In the genomic region with DNA sequence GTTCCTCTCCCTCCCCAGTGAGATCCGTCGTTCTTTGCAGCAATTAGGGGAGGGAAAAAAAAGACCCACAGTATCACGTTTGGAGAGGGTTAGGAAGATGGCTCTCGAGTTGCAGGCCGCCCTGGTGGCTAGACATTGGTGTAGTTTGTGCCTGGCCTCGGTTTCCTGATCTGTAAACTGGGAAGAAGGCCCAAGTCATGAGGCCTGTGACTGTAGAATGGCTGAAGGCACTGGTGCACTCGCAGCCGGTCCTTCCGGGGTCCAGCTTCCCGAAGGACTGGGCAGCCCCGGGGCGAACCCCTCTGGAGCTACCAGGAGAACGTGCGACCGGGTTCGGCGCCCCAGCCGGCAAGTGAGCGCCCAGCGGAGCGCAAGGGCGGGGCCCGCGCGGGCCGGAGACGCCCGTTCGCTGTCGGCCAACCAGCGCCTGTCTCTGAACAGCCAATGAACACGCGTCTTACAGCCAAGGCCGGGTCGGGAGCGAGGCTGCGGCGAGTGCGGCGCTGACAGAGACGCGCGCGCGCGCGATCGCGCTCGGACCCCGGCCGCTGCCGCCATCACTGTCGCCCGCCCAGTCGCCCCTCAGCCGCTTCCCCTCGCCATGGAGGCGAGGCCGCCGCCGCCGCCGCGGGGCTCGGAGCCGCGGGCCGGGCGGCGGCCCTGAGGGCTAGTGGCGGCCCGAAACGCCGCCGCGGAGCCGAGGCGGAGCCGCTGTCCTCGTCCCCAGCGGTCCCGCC, we compare ENCODE assay signal across 1 cellular context.
TF ChIP-seq lines count a peak whose summit lies in the region.

Gene PTPRA (plus strand): TSS at position 472 of the 737 bp plus-strand sequence. CDS start 90,797 bp downstream, outside the sequence.

TF ChIP-seq in K562, 482 proteins besides CTCF, POLR2A, EP300 and RAD21 (continued from another document and continues in another):
- 0 out of 2 replicates have a peak, but pooled peaks have one; percentile 41 for TF ChIP-seq RERE (CRISPR knock-in tag; IDR thresholded peaks at IDR 0.05; ENCODE audit: borderline replicate concordance)
- TF ChIP-seq, protein P1, sequence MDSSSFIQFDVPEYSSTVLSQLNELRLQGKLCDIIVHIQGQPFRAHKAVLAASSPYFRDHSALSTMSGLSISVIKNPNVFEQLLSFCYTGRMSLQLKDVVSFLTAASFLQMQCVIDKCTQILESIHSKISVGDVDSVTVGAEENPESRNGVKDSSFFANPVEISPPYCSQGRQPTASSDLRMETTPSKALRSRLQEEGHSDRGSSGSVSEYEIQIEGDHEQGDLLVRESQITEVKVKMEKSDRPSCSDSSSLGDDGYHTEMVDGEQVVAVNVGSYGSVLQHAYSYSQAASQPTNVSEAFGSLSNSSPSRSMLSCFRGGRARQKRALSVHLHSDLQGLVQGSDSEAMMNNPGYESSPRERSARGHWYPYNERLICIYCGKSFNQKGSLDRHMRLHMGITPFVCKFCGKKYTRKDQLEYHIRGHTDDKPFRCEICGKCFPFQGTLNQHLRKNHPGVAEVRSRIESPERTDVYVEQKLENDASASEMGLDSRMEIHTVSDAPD (CRISPR knock-in tag; IDR thresholded peaks at IDR 0.05) = no peak
- TF ChIP-seq KDM4B (IDR thresholded peaks at IDR 0.05; ENCODE audit: borderline replicate concordance in 2 of 2, low read depth in 1 of 2) = no peak
- TF ChIP-seq RB1 (IDR thresholded peaks at IDR 0.05; ENCODE audit: low read depth) = peak; percentile 76
- TF ChIP-seq, protein P2, sequence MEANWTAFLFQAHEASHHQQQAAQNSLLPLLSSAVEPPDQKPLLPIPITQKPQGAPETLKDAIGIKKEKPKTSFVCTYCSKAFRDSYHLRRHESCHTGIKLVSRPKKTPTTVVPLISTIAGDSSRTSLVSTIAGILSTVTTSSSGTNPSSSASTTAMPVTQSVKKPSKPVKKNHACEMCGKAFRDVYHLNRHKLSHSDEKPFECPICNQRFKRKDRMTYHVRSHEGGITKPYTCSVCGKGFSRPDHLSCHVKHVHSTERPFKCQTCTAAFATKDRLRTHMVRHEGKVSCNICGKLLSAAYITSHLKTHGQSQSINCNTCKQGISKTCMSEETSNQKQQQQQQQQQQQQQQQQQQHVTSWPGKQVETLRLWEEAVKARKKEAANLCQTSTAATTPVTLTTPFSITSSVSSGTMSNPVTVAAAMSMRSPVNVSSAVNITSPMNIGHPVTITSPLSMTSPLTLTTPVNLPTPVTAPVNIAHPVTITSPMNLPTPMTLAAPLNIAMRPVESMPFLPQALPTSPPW (CRISPR knock-in tag; IDR thresholded peaks at IDR 0.05) = peak; percentile 57; the same call in 1 of the 2 replicates
- TF ChIP-seq FOXK2 (conservative IDR thresholded peaks at IDR 0.05 in 1 of 2, IDR thresholded peaks at IDR 0.05 in 1 of 2; ENCODE audit: low read depth in 2 of 2) = 0 out of 4 replicates have a peak, but pooled peaks of 1 of the 2 experiments have one; percentile 6
- peak; percentile 69; the same call in 1 of the 2 replicates for TF ChIP-seq KLF1 (tag; IDR thresholded peaks at IDR 0.05)
- TF ChIP-seq, protein P3, sequence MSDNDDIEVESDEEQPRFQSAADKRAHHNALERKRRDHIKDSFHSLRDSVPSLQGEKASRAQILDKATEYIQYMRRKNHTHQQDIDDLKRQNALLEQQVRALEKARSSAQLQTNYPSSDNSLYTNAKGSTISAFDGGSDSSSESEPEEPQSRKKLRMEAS (CRISPR knock-in tag; IDR thresholded peaks at IDR 0.05) = peak; percentile 65; the same call in 1 of the 2 replicates
- TF ChIP-seq ATF4 (CRISPR knock-in tag; IDR thresholded peaks at IDR 0.05) = no peak
- no peak for TF ChIP-seq SFPQ (IDR thresholded peaks at IDR 0.05; ENCODE audit: low read depth, low read length)
- TF ChIP-seq COPS2 (conservative IDR thresholded peaks at IDR 0.05) = no peak
- peak; percentile 22 for TF ChIP-seq PHF20 (IDR thresholded peaks at IDR 0.05; ENCODE audit: partially characterized antibody)
- TF ChIP-seq ZFP36 (IDR thresholded peaks at IDR 0.05; ENCODE audit: low read depth, low read length, partially characterized antibody) = no peak
- TF ChIP-seq ZNF282 (CRISPR knock-in tag; IDR thresholded peaks at IDR 0.05) = peak; percentile 83
- TF ChIP-seq CHD1 (IDR thresholded peaks at IDR 0.05; ENCODE audit: low read length) = peak; percentile 52
- peak; percentile 55 to 75; a peak in 3 of 4 replicates for TF ChIP-seq NONO (IDR thresholded peaks at IDR 0.05; ENCODE audit: low read depth in 2 of 2, low read length in 1 of 2)
- TF ChIP-seq THRAP3 (IDR thresholded peaks at IDR 0.05; ENCODE audit: borderline replicate concordance) = no peak
- TF ChIP-seq, protein P4, sequence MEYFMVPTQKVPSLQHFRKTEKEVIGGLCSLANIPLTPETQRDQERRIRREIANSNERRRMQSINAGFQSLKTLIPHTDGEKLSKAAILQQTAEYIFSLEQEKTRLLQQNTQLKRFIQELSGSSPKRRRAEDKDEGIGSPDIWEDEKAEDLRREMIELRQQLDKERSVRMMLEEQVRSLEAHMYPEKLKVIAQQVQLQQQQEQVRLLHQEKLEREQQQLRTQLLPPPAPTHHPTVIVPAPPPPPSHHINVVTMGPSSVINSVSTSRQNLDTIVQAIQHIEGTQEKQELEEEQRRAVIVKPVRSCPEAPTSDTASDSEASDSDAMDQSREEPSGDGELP (CRISPR knock-in tag; IDR thresholded peaks at IDR 0.05; ENCODE audit: borderline replicate concordance) = 0 out of 2 replicates have a peak, but pooled peaks have one; percentile 64
- no peak for TF ChIP-seq TAF7 (tag; IDR thresholded peaks at IDR 0.05)
- TF ChIP-seq ZNF133 (CRISPR knock-in tag; IDR thresholded peaks at IDR 0.05) = no peak
- peak in 1 of 2 experiments; percentile 82; a peak in 2 of 4 replicates for TF ChIP-seq KDM1A (IDR thresholded peaks at IDR 0.05)
- 0 out of 2 replicates have a peak, but pooled peaks have one; percentile 16 for TF ChIP-seq NFIC (IDR thresholded peaks at IDR 0.05)
- peak; percentile 90; the same call in 1 of the 2 replicates for TF ChIP-seq GTF2E2 (tag; IDR thresholded peaks at IDR 0.05)
- no peak for TF ChIP-seq TRIM28 (IDR thresholded peaks at IDR 0.05)
- TF ChIP-seq E2F6 (IDR thresholded peaks at IDR 0.05; ENCODE audit: borderline replicate concordance in 1 of 2, extremely low read depth in 1 of 2, insufficient read depth in 1 of 2, insufficient read length in 1 of 2, low read depth in 1 of 2, low read length in 1 of 2, poor library complexity in 1 of 2, severe bottlenecking in 1 of 2) = peak in 1 of 2 experiments; percentile 69
- no peak for TF ChIP-seq GTF2A2 (tag; IDR thresholded peaks at IDR 0.05)
- TF ChIP-seq, protein P5, sequence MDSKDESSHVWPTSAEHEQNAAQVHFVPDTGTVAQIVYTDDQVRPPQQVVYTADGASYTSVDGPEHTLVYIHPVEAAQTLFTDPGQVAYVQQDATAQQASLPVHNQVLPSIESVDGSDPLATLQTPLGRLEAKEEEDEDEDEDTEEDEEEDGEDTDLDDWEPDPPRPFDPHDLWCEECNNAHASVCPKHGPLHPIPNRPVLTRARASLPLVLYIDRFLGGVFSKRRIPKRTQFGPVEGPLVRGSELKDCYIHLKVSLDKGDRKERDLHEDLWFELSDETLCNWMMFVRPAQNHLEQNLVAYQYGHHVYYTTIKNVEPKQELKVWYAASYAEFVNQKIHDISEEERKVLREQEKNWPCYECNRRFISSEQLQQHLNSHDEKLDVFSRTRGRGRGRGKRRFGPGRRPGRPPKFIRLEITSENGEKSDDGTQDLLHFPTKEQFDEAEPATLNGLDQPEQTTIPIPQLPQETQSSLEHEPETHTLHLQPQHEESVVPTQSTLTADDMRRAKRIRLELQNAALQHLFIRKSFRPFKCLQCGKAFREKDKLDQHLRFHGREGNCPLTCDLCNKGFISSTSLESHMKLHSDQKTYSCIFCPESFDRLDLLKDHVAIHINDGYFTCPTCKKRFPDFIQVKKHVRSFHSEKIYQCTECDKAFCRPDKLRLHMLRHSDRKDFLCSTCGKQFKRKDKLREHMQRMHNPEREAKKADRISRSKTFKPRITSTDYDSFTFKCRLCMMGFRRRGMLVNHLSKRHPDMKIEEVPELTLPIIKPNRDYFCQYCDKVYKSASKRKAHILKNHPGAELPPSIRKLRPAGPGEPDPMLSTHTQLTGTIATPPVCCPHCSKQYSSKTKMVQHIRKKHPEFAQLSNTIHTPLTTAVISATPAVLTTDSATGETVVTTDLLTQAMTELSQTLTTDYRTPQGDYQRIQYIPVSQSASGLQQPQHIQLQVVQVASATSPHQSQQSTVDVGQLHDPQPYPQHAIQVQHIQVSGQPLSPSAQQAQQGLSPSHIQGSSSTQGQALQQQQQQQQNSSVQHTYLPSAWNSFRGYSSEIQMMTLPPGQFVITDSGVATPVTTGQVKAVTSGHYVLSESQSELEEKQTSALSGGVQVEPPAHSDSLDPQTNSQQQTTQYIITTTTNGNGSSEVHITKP (IDR thresholded peaks at IDR 0.05; ENCODE audit: partially characterized antibody) = peak; percentile 81
- TF ChIP-seq DDX20 (tag; IDR thresholded peaks at IDR 0.05; ENCODE audit: low read depth) = no peak
- no peak for TF ChIP-seq ZMIZ1 (IDR thresholded peaks at IDR 0.05; ENCODE audit: low read depth in 2 of 2, low read length in 2 of 2)
